ENCODE assay signal across 10 cellular contexts in genomic region chr6:41367700-41368099, GRCh38. TPM values are rescaled to one million over a fixed set of nuclear protein-coding genes. Genes with fewer than 3 reads are reported as not detected.
DNase-seq lines count a peak whose midpoint lies in the region; ATAC-seq and TF ChIP-seq lines count a peak whose summit lies in the region.
"Had no signal": no experiment of that assay in that cellular context is flagged by ENCODE, and none has a peak within 500 bp of the region (broad histone marks: within the 10 kb centered on the region; RNA-seq: fewer than 3 reads in every experiment).

No MANE protein-coding gene starts in this region.

- peaks cover 2% of the 10 kb centered on the region for H3K9me3 Mint-ChIP-seq in nephron

- H3K27me3 Mint-ChIP-seq in nephron (ENCODE audit: low read depth) (peaks cover 82% of the 10 kb centered on the region), T-helper 17 cell (peaks cover 82% of the 10 kb centered on the region)

- H3K4me3 Mint-ChIP-seq in nephron (peak overlapping the region; percentile 34 to 53 (median 40)), T-helper 17 cell (no peak overlapping the region)

- TF ChIP-seq POLR2A in NB4 (IDR thresholded peaks at IDR 0.05; ENCODE audit: extremely low read depth, insufficient read length): no peak

- H3K4me3 ChIP-seq in NB4 (ENCODE audit: low read depth, low read length) (no peak overlapping the region), RWPE2 (ENCODE audit: severe bottlenecking) (no peak overlapping the region)

- no peaks in the 10 kb centered on the region for H3K4me1 ChIP-seq in RWPE2 (ENCODE audit: insufficient read depth, poor library complexity, severe bottlenecking)

- no peaks in the 10 kb centered on the region for H3K36me3 Mint-ChIP-seq in nephron (ENCODE audit: low read depth)
- H3K36me3 Mint-ChIP-seq in T-helper 17 cell (ENCODE audit: low read depth): peaks cover 8% of the 10 kb centered on the region

- H3K27me3 ChIP-seq in RWPE2 (ENCODE audit: insufficient read depth, poor library complexity, severe bottlenecking): peaks cover 36% of the 10 kb centered on the region

- no peak overlapping the region for H3K27ac Mint-ChIP-seq in nephron
- no peak overlapping the region for H3K27ac Mint-ChIP-seq in T-helper 17 cell

- no peaks in the 10 kb centered on the region for H3K9me3 ChIP-seq in RWPE2 (ENCODE audit: severe bottlenecking)
- H3K9me3 ChIP-seq in T-helper 17 cell (ENCODE audit: control insufficient read depth, low read length, poor library complexity, severe bottlenecking): no peaks in the 10 kb centered on the region
- H3K9me3 ChIP-seq: neutrophil had no signal

- H3K4me1 Mint-ChIP-seq in nephron (peaks cover 29% of the 10 kb centered on the region), T-helper 17 cell (peaks cover 25% of the 10 kb centered on the region)

- peak; percentile 76 for TF ChIP-seq CTCF in NB4 (IDR thresholded peaks at IDR 0.05; ENCODE audit: low read depth, low read length)
- peak; percentile 51 for TF ChIP-seq CTCF in RWPE2 (IDR thresholded peaks at IDR 0.05; ENCODE audit: poor library complexity, severe bottlenecking)
- peak; percentile 82 to 84 (median 83) for TF ChIP-seq CTCF in nephron (IDR thresholded peaks at IDR 0.05; ENCODE audit: unreplicated experiment in 3 of 3)

- H3K36me3 ChIP-seq in RWPE2 (ENCODE audit: low read depth): no peaks in the 10 kb centered on the region
- H3K36me3 ChIP-seq: neutrophil had no signal

- peak; percentile 65 for DNase-seq in ELR (ENCODE audit: low read depth)
- peak; percentile 63 for DNase-seq in NB4 (ENCODE audit: low read depth)
- DNase-seq in RWPE2 (ENCODE audit: low spot score): no peak
- DNase-seq in T-helper 17 cell: no peak
- DNase-seq in ureter (ENCODE audit: low spot score): no peak
- DNase-seq in activated CD4-positive, alpha-beta T cell treated with anti-CD3 and anti-CD28 coated beads, Interleukin-2, amount 50 U/mL, for 1 hour: no peak

- ATAC-seq in RWPE2 (ENCODE audit: low read depth) (peak; percentile 91), esophagus mucosa (peak; percentile 58), T-helper 17 cell (no peak)

- no peak overlapping the region for H3K27ac ChIP-seq in RWPE2 (ENCODE audit: poor library complexity, severe bottlenecking)
- H3K27ac ChIP-seq: neutrophil had no signal

RNA-seq across cellular contexts. Expression of gene NCR2, which starts 32.3 kb away (rescaled TPM):
- total RNA-seq in esophagus mucosa (not detected), T-helper 17 cell (not detected), ureter (not detected)
- total RNA-seq: T-helper 1 cell treated with Interleukin-12 subunit alpha and Interleukin-12 subunit beta and Interleukin-4 antibody, amounts not matched to agents 30 ng/mL and 1 ng/mL, for 36 hours had no signal

Comparison
In these comparisons a context has a peak if more than half of its experiments do, and no peak if none do; other contexts are left out.
1. DNase-seq: peak in ELR (single experiment) and NB4 (single experiment); none in RWPE2 (single experiment), T-helper 17 cell (0 of 3), ureter (single experiment) and activated CD4-positive, alpha-beta T cell treated with anti-CD3 and anti-CD28 coated beads, Interleukin-2, amount 50 U/mL, for 1 hour (single experiment).
2. Peak in every context shown above with its lines, with median percentiles within 50 percentile points of each other: CTCF ChIP-seq.